In the genomic region with DNA sequence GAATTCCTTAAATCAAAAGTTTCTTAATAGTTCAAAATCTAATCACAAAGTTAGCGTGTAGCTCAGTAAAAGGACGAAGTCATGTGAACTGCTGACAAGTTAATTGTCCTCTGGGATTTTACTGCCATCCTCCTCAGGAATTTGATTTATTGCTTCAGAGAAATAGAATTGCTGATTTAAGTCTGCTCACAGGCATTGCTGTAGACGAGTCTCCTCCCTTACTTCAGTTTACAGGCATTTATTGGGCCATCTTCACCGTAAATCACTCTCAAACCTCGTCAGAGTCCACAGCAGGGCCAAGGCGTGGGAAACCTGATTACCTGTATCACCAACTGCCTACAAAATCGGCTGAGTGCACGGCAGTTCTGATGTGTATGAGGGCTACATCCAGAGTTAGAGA, we compare ENCODE assay signal across 16 cellular contexts.
DNase-seq lines count a peak whose midpoint lies in the region; ATAC-seq and TF ChIP-seq lines count a peak whose summit lies in the region.
"Had no signal": no experiment of that assay in that cellular context is flagged by ENCODE, and none has a peak within 500 bp of the region (broad histone marks: within the 10 kb centered on the region; RNA-seq: fewer than 3 reads in every experiment).

No MANE protein-coding gene starts in this region.

- H3K9me3 Mint-ChIP-seq in type B pancreatic cell: peaks cover 9% of the 10 kb centered on the region
- H3K9me3 Mint-ChIP-seq: GM23338 had no signal

- peaks cover 12% of the 10 kb centered on the region for H3K4me1 Mint-ChIP-seq in type B pancreatic cell (ENCODE audit: unreplicated experiment)
- H3K4me1 Mint-ChIP-seq: CD14-positive monocyte; CD4-positive, alpha-beta memory T cell had no signal

- DNase-seq in esophagus muscularis mucosa (ENCODE audit: extremely low spot score): peak; percentile 12
- peak in 2 of 3 donors; percentile 34 to 53 for DNase-seq in mucosa of descending colon
- DNase-seq in transverse colon: peak; percentile 38
- no peak for DNase-seq in activated CD4-positive, alpha-beta T cell treated with anti-CD3 and anti-CD28 coated beads, Interleukin-2, amount 50 U/mL, for 48 hours
- no peak for DNase-seq in spleen
- DNase-seq in type B pancreatic cell (ENCODE audit: extremely low spot score, unreplicated experiment): no peak
- DNase-seq: 8988T; Calu3; CD4-positive, alpha-beta memory T cell; DMS79 treated with DMSO at 0.1 percent for 48 hours; GF-D8; HCEC 1CT had no signal

- no peaks in the 10 kb centered on the region for H3K36me3 Mint-ChIP-seq in type B pancreatic cell
- H3K36me3 Mint-ChIP-seq: CD14-positive monocyte; CD4-positive, alpha-beta memory T cell had no signal

- in situ Hi-C loops in transverse colon (cut with MboI; ENCODE audit: low pct_ligation_motif_present in 1 of 4, low pct_unique_long_range_greater_than_20kb in 1 of 4, low sequenced_read_pairs in 3 of 4): no loop called here

- H3K4me3 ChIP-seq in HEK293 (ENCODE audit: low read depth, low read length) (no peak overlapping the region), esophagus muscularis mucosa (no peak overlapping the region), mucosa of descending colon (no peak overlapping the region), transverse colon (no peak overlapping the region), spleen (no peak overlapping the region)
- H3K4me3 ChIP-seq: BLaER1, GM23338 had no signal

- peak; percentile 79 for ATAC-seq in mucosa of descending colon
- ATAC-seq: GM23338 had no signal

- H3K4me3 Mint-ChIP-seq in type B pancreatic cell: no peak overlapping the region
- H3K4me3 Mint-ChIP-seq: CD14-positive monocyte; CD4-positive, alpha-beta memory T cell; GM23338 had no signal

- peaks cover 39% of the 10 kb centered on the region for H3K27me3 Mint-ChIP-seq in type B pancreatic cell

- WGBS in esophagus muscularis mucosa: 87% methylated on average over 8 of the region's 8 CpGs
- 40 to 49% methylated on average over 8 of the region's 8 CpGs for WGBS in transverse colon (ENCODE audit: low coverage in 1 of 2), 2 donors
- 75 to 80% (median 77%) methylated on average over 8 of the region's 8 CpGs for WGBS in spleen, 5 donors

- H3K27ac Mint-ChIP-seq in type B pancreatic cell: no peak overlapping the region
- H3K27ac Mint-ChIP-seq: CD14-positive monocyte; CD4-positive, alpha-beta memory T cell; GM23338 had no signal

- H3K36me3 ChIP-seq in HEK293 (ENCODE audit: control insufficient read depth in 2 of 2, insufficient read depth in 1 of 2, low read length in 2 of 2): no peaks in the 10 kb centered on the region
- no peaks in the 10 kb centered on the region for H3K36me3 ChIP-seq in esophagus muscularis mucosa
- H3K36me3 ChIP-seq in mucosa of descending colon (ENCODE audit: low read depth): no peaks in the 10 kb centered on the region
- no peaks in the 10 kb centered on the region for H3K36me3 ChIP-seq in transverse colon
- H3K36me3 ChIP-seq in spleen: no peaks in the 10 kb centered on the region
- H3K36me3 ChIP-seq: BLaER1 had no signal

- TF ChIP-seq EP300 in esophagus muscularis mucosa (IDR thresholded peaks at IDR 0.05): no peak
- TF ChIP-seq EP300 in transverse colon (IDR thresholded peaks at IDR 0.05; ENCODE audit: low read depth): no peak

- no peak for TF ChIP-seq POLR2A in esophagus muscularis mucosa (IDR thresholded peaks at IDR 0.05; ENCODE audit: low read depth)
- no peak for TF ChIP-seq POLR2A in transverse colon (IDR thresholded peaks at IDR 0.05)
- no peak for TF ChIP-seq POLR2A in spleen (IDR thresholded peaks at IDR 0.05)

- intact Hi-C loops in esophagus muscularis mucosa (cut with DNase I) (no loop called here), mucosa of descending colon (cut with DNase I, micrococcal nuclease) (no loop called here), transverse colon (cut with DNase I; ENCODE audit: low total_unique reads) (loop anchor here (1.0 kb wide), 1 partner anchor 29 kb away; no protein-coding TSS in a partner anchor), spleen (cut with DNase I; ENCODE audit: low total_unique reads) (no loop called here)

- POLR2A ChIA-PET in HEK293 (lab: Yijun Ruan, JAX): no interaction called here

- TF ChIP-seq CTCF in HEK293 (tag by site-specific recombination; IDR thresholded peaks at IDR 0.05) (no peak), esophagus muscularis mucosa (IDR thresholded peaks at IDR 0.05) (no peak), mucosa of descending colon (IDR thresholded peaks at IDR 0.05) (no peak), transverse colon (IDR thresholded peaks at IDR 0.05) (no peak), spleen (IDR thresholded peaks at IDR 0.05 in 8 of 11, conservative IDR thresholded peaks at IDR 0.05 in 3 of 11) (no peak), type B pancreatic cell (conservative IDR thresholded peaks at IDR 0.05) (no peak)

- H3K4me1 ChIP-seq in HEK293 (ENCODE audit: control insufficient read depth, insufficient read depth, low read length) (no peaks in the 10 kb centered on the region), esophagus muscularis mucosa (no peaks in the 10 kb centered on the region), mucosa of descending colon (ENCODE audit: low read depth) (no peaks in the 10 kb centered on the region), transverse colon (peaks cover 0 to 3% (median 0%) of the 10 kb centered on the region in 4 donors), spleen (no peaks in the 10 kb centered on the region)
- H3K4me1 ChIP-seq: BLaER1 had no signal

- CTCF ChIA-PET in HEK293 (lab: Yijun Ruan, JAX): no interaction called here

- no peaks in the 10 kb centered on the region for H3K9me3 ChIP-seq in HEK293 (ENCODE audit: control insufficient read depth, insufficient read depth, low read depth, low read length)
- H3K9me3 ChIP-seq in esophagus muscularis mucosa: no peaks in the 10 kb centered on the region
- no peaks in the 10 kb centered on the region for H3K9me3 ChIP-seq in mucosa of descending colon
- H3K9me3 ChIP-seq in transverse colon: no peaks in the 10 kb centered on the region
- no peaks in the 10 kb centered on the region for H3K9me3 ChIP-seq in spleen
- H3K9me3 ChIP-seq: BLaER1 had no signal

- H3K27me3 ChIP-seq in esophagus muscularis mucosa (no peaks in the 10 kb centered on the region), transverse colon (peaks cover 3% of the 10 kb centered on the region), spleen (replicated peaks in 1 of 7) (peaks cover 0 to 8% (median 0%) of the 10 kb centered on the region in 7 donors)
- H3K27me3 ChIP-seq: BLaER1 had no signal

- H3K27ac ChIP-seq in HEK293 (ENCODE audit: extremely low read depth, low read depth, low read length) (no peak overlapping the region), esophagus muscularis mucosa (replicated peaks in 1 of 4) (no peak overlapping the region), transverse colon (no peak overlapping the region), spleen (no peak overlapping the region)
- H3K27ac ChIP-seq: BLaER1 had no signal

TF ChIP-seq in HEK293, 187 proteins besides CTCF, POLR2A, EP300 and RAD21 (continues in another document):
- no peak for TF ChIP-seq ZNF76 (tag by site-specific recombination; IDR thresholded peaks at IDR 0.05; ENCODE audit: borderline replicate concordance, low read depth)
- TF ChIP-seq ZEB2 (tag by site-specific recombination; IDR thresholded peaks at IDR 0.05): no peak
- TF ChIP-seq, protein P1, sequence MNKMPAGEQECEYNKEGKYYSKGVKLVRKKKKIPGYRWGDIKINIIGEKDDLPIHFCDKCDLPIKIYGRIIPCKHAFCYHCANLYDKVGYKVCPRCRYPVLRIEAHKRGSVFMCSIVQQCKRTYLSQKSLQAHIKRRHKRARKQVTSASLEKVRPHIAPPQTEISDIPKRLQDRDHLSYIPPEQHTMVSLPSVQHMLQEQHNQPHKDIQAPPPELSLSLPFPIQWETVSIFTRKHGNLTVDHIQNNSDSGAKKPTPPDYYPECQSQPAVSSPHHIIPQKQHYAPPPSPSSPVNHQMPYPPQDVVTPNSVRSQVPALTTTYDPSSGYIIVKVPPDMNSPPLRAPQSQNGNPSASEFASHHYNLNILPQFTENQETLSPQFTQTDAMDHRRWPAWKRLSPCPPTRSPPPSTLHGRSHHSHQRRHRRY (tag by site-specific recombination; IDR thresholded peaks at IDR 0.05): no peak
- no peak for TF ChIP-seq ZBTB7A (tag by site-specific recombination; IDR thresholded peaks at IDR 0.05; ENCODE audit: low read depth)
- no peak for TF ChIP-seq ZNF654 (tag by site-specific recombination; IDR thresholded peaks at IDR 0.05; ENCODE audit: low read depth)
- TF ChIP-seq ZNF791 (tag by site-specific recombination; IDR thresholded peaks at IDR 0.05): no peak
- no peak for TF ChIP-seq ZNF266 (tag by site-specific recombination; IDR thresholded peaks at IDR 0.05; ENCODE audit: low read depth)
- TF ChIP-seq ZBTB17 (tag by site-specific recombination; IDR thresholded peaks at IDR 0.05): peak; percentile 37
- TF ChIP-seq BCL11A (tag by site-specific recombination; IDR thresholded peaks at IDR 0.05; ENCODE audit: low read depth): no peak
- TF ChIP-seq REPIN1 (tag by site-specific recombination; IDR thresholded peaks at IDR 0.05; ENCODE audit: low read depth): no peak
- TF ChIP-seq ZBTB20 (tag by site-specific recombination; IDR thresholded peaks at IDR 0.05): no peak
- TF ChIP-seq, protein P2, sequence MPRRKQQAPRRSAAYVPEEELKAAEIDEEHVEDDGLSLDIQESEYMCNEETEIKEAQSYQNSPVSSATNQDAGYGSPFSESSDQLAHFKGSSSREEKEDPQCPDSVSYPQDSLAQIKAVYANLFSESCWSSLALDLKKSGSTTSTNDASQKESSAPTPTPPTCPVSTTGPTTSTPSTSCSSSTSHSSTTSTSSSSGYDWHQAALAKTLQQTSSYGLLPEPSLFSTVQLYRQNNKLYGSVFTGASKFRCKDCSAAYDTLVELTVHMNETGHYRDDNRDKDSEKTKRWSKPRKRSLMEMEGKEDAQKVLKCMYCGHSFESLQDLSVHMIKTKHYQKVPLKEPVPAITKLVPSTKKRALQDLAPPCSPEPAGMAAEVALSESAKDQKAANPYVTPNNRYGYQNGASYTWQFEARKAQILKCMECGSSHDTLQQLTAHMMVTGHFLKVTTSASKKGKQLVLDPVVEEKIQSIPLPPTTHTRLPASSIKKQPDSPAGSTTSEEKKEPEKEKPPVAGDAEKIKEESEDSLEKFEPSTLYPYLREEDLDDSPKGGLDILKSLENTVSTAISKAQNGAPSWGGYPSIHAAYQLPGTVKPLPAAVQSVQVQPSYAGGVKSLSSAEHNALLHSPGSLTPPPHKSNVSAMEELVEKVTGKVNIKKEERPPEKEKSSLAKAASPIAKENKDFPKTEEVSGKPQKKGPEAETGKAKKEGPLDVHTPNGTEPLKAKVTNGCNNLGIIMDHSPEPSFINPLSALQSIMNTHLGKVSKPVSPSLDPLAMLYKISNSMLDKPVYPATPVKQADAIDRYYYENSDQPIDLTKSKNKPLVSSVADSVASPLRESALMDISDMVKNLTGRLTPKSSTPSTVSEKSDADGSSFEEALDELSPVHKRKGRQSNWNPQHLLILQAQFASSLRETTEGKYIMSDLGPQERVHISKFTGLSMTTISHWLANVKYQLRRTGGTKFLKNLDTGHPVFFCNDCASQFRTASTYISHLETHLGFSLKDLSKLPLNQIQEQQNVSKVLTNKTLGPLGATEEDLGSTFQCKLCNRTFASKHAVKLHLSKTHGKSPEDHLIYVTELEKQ (tag by site-specific recombination; IDR thresholded peaks at IDR 0.05; ENCODE audit: borderline replicate concordance): no peak

Comparison
In these comparisons a context has a peak if more than half of its experiments do, and no peak if none do; other contexts are left out.
1. DNase-seq: peak in esophagus muscularis mucosa (single experiment), mucosa of descending colon (2 of 3) and transverse colon (single experiment); none in activated CD4-positive, alpha-beta T cell treated with anti-CD3 and anti-CD28 coated beads, Interleukin-2, amount 50 U/mL, for 48 hours (0 of 2), spleen (single experiment) and type B pancreatic cell (single experiment).